Comparison of ENCODE assay signal across 16 cellular contexts in the genomic region with DNA sequence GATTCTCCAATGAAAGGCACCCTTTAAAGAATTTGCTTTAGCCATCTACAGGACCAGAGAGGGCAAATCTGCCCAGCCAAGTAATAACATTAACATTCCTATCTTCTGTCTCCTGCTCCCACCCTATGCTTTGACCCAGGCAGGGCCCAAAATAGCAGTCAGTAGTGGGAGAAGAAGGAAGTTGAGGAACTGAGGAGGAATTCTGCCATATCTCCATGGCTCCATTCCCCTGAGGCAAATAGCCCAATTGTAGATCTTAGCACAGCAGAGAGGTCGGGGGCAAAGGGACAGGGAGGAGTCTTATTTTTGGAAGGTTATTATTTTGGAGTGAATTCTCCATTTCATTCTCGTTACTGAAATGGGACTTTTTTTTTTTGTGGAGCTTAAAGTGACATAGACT.
A peak's percentile ranks its signal among the peaks of the same experiment; 100 is the strongest.
DNase-seq lines count a peak whose midpoint lies in the region; ATAC-seq and TF ChIP-seq lines count a peak whose summit lies in the region.
"Had no signal": no experiment of that assay in that cellular context is flagged by ENCODE, and none has a peak within 500 bp of the region (broad histone marks: within the 10 kb centered on the region; RNA-seq: fewer than 3 reads in every experiment).

No MANE protein-coding gene starts in this region.

- H3K36me3 Mint-ChIP-seq in brain, result peaks cover 9% of the 10 kb centered on the region
- peaks cover 6% of the 10 kb centered on the region; the same call in 2 of the 3 replicates for H3K36me3 Mint-ChIP-seq in GM23338 (ENCODE audit: low read depth)

- H3K27me3 ChIP-seq in ACC112 (ENCODE audit: insufficient read depth, low read length) (no peaks in the 10 kb centered on the region), left ventricle myocardium inferior (ENCODE audit: low read depth) (no peaks in the 10 kb centered on the region), psoas muscle (ENCODE audit: insufficient read depth in 3 of 3, low read length in 2 of 3) (no peaks in the 10 kb centered on the region), GM23338 (ENCODE audit: insufficient read depth) (no peaks in the 10 kb centered on the region)

- H3K9me2 ChIP-seq in GM23338 (ENCODE audit: insufficient read depth), result no peaks in the 10 kb centered on the region

- H3K4me1 Mint-ChIP-seq in brain, result peaks cover 53% of the 10 kb centered on the region
- peaks cover 32% of the 10 kb centered on the region for H3K4me1 Mint-ChIP-seq in GM23338

- H3K36me3 ChIP-seq in ACC112 (ENCODE audit: insufficient read depth, low read length), result no peaks in the 10 kb centered on the region
- no peaks in the 10 kb centered on the region for H3K36me3 ChIP-seq in left ventricle myocardium inferior
- no peaks in the 10 kb centered on the region for H3K36me3 ChIP-seq in psoas muscle (ENCODE audit: insufficient read depth in 1 of 2, low read depth in 1 of 2)
- no peaks in the 10 kb centered on the region for H3K36me3 ChIP-seq in GM23338 (ENCODE audit: insufficient read depth)

- H3K79me2 ChIP-seq in ACC112 (ENCODE audit: control insufficient read depth, insufficient read depth, low read length, unreplicated experiment) (no peaks in the 10 kb centered on the region), GM23338 (replicated peaks; ENCODE audit: insufficient read depth) (no peaks in the 10 kb centered on the region)

- H3K4me2 ChIP-seq in GM23338, result no peak overlapping the region
- H3K4me2 ChIP-seq: smooth muscle cell had no signal

- H3K9me3 Mint-ChIP-seq in brain (peaks cover 0 to 10% (median under 1%) of the 10 kb centered on the region in 5 experiments), GM23338 (no peaks in the 10 kb centered on the region)
- H3K9me3 Mint-ChIP-seq: activated T-helper 2 cell treated with anti-CD3 and anti-CD28 coated beads, Interferon-gamma antibody, Interleukin-2, Interleukin-4, amounts not matched to agents 10 μg/mL and 5 μg/mL and 100 μg/mL, durations not matched to agents 14 hours and 24 hours and 36 hours had no signal

- H3K4me1 ChIP-seq in ACC112 (ENCODE audit: control insufficient read depth, insufficient read depth, low read length, unreplicated experiment) (peaks cover 22% of the 10 kb centered on the region), left ventricle myocardium inferior (peaks cover 35% of the 10 kb centered on the region), psoas muscle (peaks cover 8% of the 10 kb centered on the region), GM23338 (ENCODE audit: insufficient read depth) (peaks cover 10% of the 10 kb centered on the region)

- H3K4me3 Mint-ChIP-seq in brain (peak overlapping the region in 3 of 5 experiments; percentile 57 to 63 (median 61)), GM23338 (no peak overlapping the region)
- H3K4me3 Mint-ChIP-seq: activated CD8-positive, alpha-beta T cell treated with anti-CD3 and anti-CD28 coated beads, Interleukin-2, amount 10 ng/mL, durations not matched to agents 7 days and 5 days had no signal

- H3K27me3 Mint-ChIP-seq in brain, result no peaks in the 10 kb centered on the region
- H3K27me3 Mint-ChIP-seq in GM23338 (ENCODE audit: insufficient read depth, low read depth, poor library complexity), result peaks cover 5% of the 10 kb centered on the region

- no peaks in the 10 kb centered on the region for H3K9me3 ChIP-seq in left ventricle myocardium inferior (replicated peaks)
- H3K9me3 ChIP-seq in psoas muscle, result no peaks in the 10 kb centered on the region

- no peak overlapping the region for H3K27ac ChIP-seq in ACC112 (ENCODE audit: low read depth, low read length)
- H3K27ac ChIP-seq in left ventricle myocardium inferior (replicated peaks), result peak overlapping the region; percentile 63
- H3K27ac ChIP-seq in psoas muscle, result no peak overlapping the region
- no peak overlapping the region for H3K27ac ChIP-seq in GM23338 (ENCODE audit: low read depth)

- TF ChIP-seq CTCF in brain (conservative IDR thresholded peaks at IDR 0.05) (no peak), left ventricle myocardium inferior (IDR thresholded peaks at IDR 0.05; ENCODE audit: borderline replicate concordance) (no peak), psoas muscle (IDR thresholded peaks at IDR 0.05) (no peak), GM23338 (conservative IDR thresholded peaks at IDR 0.05; ENCODE audit: low read depth in 2 of 2) (no peak)

- intact Hi-C loops in left ventricle myocardium inferior (cut with micrococcal nuclease) (loop anchor here (10.0 kb wide), 1 partner anchor 122 kb away; no protein-coding TSS in a partner anchor), psoas muscle (cut with DNase I) (no loop called here)

- peak overlapping the region; percentile 99 for H2AFZ ChIP-seq in ACC112 (ENCODE audit: low read length, unreplicated experiment)
- H2AFZ ChIP-seq in GM23338, result no peak overlapping the region

- 26 to 60% (median 34%) methylated on average over 2 of the region's 2 CpGs for WGBS in psoas muscle, 3 donors

- ATAC-seq in psoas muscle, result peak in 1 of 4 donors; percentile 29
- ATAC-seq in GM18505 (IDR thresholded peaks at IDR 0.05; ENCODE audit: unreplicated experiment), result no peak
- ATAC-seq in GM23338, result no peak
- ATAC-seq: activated CD8-positive, alpha-beta T cell treated with anti-CD3 and anti-CD28 coated beads, Interleukin-2, amount 10 ng/mL, durations not matched to agents 7 days and 5 days had no signal

- H3K27ac Mint-ChIP-seq in brain (peak overlapping the region in 3 of 5 experiments; percentile 22 to 71 (median 60)), GM23338 (no peak overlapping the region)
- H3K27ac Mint-ChIP-seq: activated CD8-positive, alpha-beta T cell treated with anti-CD3 and anti-CD28 coated beads, Interleukin-2, amount 10 ng/mL, durations not matched to agents 7 days and 5 days; activated T-helper 2 cell treated with anti-CD3 and anti-CD28 coated beads, Interferon-gamma antibody, Interleukin-2, Interleukin-4, amounts not matched to agents 10 μg/mL and 5 μg/mL and 100 μg/mL, durations not matched to agents 14 hours and 24 hours and 36 hours had no signal

- no peaks in the 10 kb centered on the region for H3F3A ChIP-seq in GM23338 (replicated peaks; ENCODE audit: low read depth)

- H3K4me3 ChIP-seq in ACC112 (ENCODE audit: low read depth, low read length) (peak overlapping the region; percentile 81), left ventricle myocardium inferior (peak overlapping the region; percentile 50), psoas muscle (peak overlapping the region; percentile 37), GM23338 (no peak overlapping the region)
- H3K4me3 ChIP-seq: smooth muscle cell had no signal

- no peak for TF ChIP-seq POLR2A in GM18505 (IDR thresholded peaks at IDR 0.05; ENCODE audit: borderline replicate concordance, extremely low read depth, insufficient read depth, insufficient read length)

- H4K20me1 ChIP-seq in GM23338 (replicated peaks; ENCODE audit: insufficient read depth), result no peaks in the 10 kb centered on the region

- DNase-seq in left ventricle myocardium inferior (no peak), psoas muscle (no peak), activated gamma-delta T cell treated with Interleukin-2 at 50 U/mL for 16 hours (no peak), NK-92 (lab: John Stamatoyannopoulos, UW; ENCODE audit: unreplicated experiment) (no peak), GM23338 (ENCODE audit: low spot score) (no peak)
- DNase-seq: ACHN; activated CD8-positive, alpha-beta T cell treated with anti-CD3 and anti-CD28 coated beads, Interleukin-2, amount 10 ng/mL, durations not matched to agents 7 days and 5 days; NCI-H2029; NCI-H526 treated with DMSO at 0.1 percent for 48 hours; occipital lobe; stimulated activated naive CD4-positive, alpha-beta T cell treated with Interleukin-2 at 50 U/mL for 16 hours had no signal

TF ChIP-seq in GM23338, 12 proteins besides CTCF, POLR2A, EP300 and RAD21 (continues in another document):
- no peak for TF ChIP-seq POLR2AphosphoS5 (IDR thresholded peaks at IDR 0.05; ENCODE audit: low read depth)
